ENCODE assay signal across 36 cellular contexts in genomic region chrX:105609530-105609929, GRCh38.
"Had no signal": no experiment of that assay in that cellular context is flagged by ENCODE, and none has a peak within 500 bp of the region (broad histone marks: within the 10 kb centered on the region; RNA-seq: fewer than 3 reads in every experiment).

No MANE protein-coding gene starts in this region.

- H3K9me3 ChIP-seq: adrenal gland had no signal

- H3K36me3 ChIP-seq: adrenal gland, cardiac muscle cell had no signal

- H3K27ac Mint-ChIP-seq: activated B cell treated with CpG ODN at 0.5 μM for 24 hours; activated CD4-positive, alpha-beta memory T cell treated with anti-CD3 and anti-CD28 coated beads for 36 hours; activated CD4-positive, alpha-beta T cell treated with anti-CD3 and anti-CD28 coated beads, Interleukin-2, amount 10 ng/mL, durations not matched to agents 24 days and 14 days; activated naive CD4-positive, alpha-beta T cell treated with anti-CD3 and anti-CD28 coated beads for 36 hours; activated naive CD4-positive, alpha-beta T cell treated with anti-CD3 and anti-CD28 coated beads, Interleukin-2, amount 50 U/mL, for 72 hours; activated naive CD8-positive, alpha-beta T cell treated with anti-CD3 and anti-CD28 coated beads for 36 hours; activated T-cell treated with anti-CD3 and anti-CD28 coated beads, Interleukin-2, amount 50 U/mL, for 72 hours; activated T-helper 1 cell treated with anti-CD3 and anti-CD28 coated beads, Interleukin-12 subunit alpha, Interleukin-12 subunit beta, Interleukin-2, Interleukin-4 antibody, amounts not matched to agents 30 ng/mL and 10 ng/mL and 1 ng/mL, durations not matched to agents 14 hours and 24 hours and 36 hours; activated T-helper 17 cell treated with anti-CD3 and anti-CD28 coated beads, Interleukin-2, amount 50 U/mL, for 72 hours; brain; T-helper 1 cell treated with Interleukin-12 subunit alpha and Interleukin-12 subunit beta and Interleukin-4 antibody, amounts not matched to agents 30 μg/mL and 1 μg/mL, for 36 hours; T-helper 2 cell treated with Interferon-gamma antibody and Interleukin-4, amounts not matched to agents 5 μg/mL and 100 μg/mL, for 36 hours had no signal

- H3K36me3 Mint-ChIP-seq: activated CD4-positive, alpha-beta memory T cell treated with anti-CD3 and anti-CD28 coated beads for 36 hours; activated naive CD4-positive, alpha-beta T cell treated with anti-CD3 and anti-CD28 coated beads, Interleukin-2, amount 50 U/mL, for 72 hours; activated naive CD8-positive, alpha-beta T cell treated with anti-CD3 and anti-CD28 coated beads for 36 hours; brain had no signal

- H3K4me1 Mint-ChIP-seq: activated B cell treated with CpG ODN at 0.5 μM for 24 hours; activated CD4-positive, alpha-beta T cell treated with anti-CD3 and anti-CD28 coated beads, Interleukin-2, amount 10 ng/mL, durations not matched to agents 24 days and 14 days; activated naive CD8-positive, alpha-beta T cell treated with anti-CD3 and anti-CD28 coated beads for 36 hours; activated T-helper 17 cell treated with anti-CD3 and anti-CD28 coated beads, Interleukin-2, amount 50 U/mL, for 72 hours; brain had no signal

- H3K27me3 ChIP-seq: cardiac muscle cell had no signal

- H3K4me3 ChIP-seq: adrenal gland, cardiac muscle cell had no signal

- ATAC-seq: activated naive CD4-positive, alpha-beta T cell treated with anti-CD3 and anti-CD28 coated beads, Interleukin-2, amount 50 U/mL, for 72 hours; activated T-cell treated with anti-CD3 and anti-CD28 coated beads, Interleukin-2, amount 50 U/mL, for 4 hours; activated T-cell treated with anti-CD3 and anti-CD28 coated beads, Interleukin-2, amount 50 U/mL, for 72 hours; activated T-helper 17 cell treated with anti-CD3 and anti-CD28 coated beads, Interleukin-2, amount 50 U/mL, for 72 hours had no signal

- H3K4me1 ChIP-seq: adrenal gland had no signal

- H3K9me3 Mint-ChIP-seq: activated B cell treated with CpG ODN at 0.5 μM for 24 hours; activated CD4-positive, alpha-beta memory T cell treated with anti-CD3 and anti-CD28 coated beads for 36 hours; activated CD4-positive, alpha-beta T cell treated with anti-CD3 and anti-CD28 coated beads, Interleukin-2, amount 10 ng/mL, durations not matched to agents 24 days and 14 days; activated T-helper 1 cell treated with anti-CD3 and anti-CD28 coated beads, Interleukin-12 subunit alpha, Interleukin-12 subunit beta, Interleukin-2, Interleukin-4 antibody, amounts not matched to agents 30 ng/mL and 10 ng/mL and 1 ng/mL, durations not matched to agents 14 hours and 24 hours and 36 hours; activated T-helper 17 cell treated with anti-CD3 and anti-CD28 coated beads, Interleukin-2, amount 50 U/mL, for 72 hours; brain; T-helper 1 cell treated with Interleukin-12 subunit alpha and Interleukin-12 subunit beta and Interleukin-4 antibody, amounts not matched to agents 30 μg/mL and 1 μg/mL, for 36 hours had no signal

- FAIRE-seq: bronchial epithelial cell, TTC549 had no signal

- H3K4me3 Mint-ChIP-seq: activated B cell treated with CpG ODN at 0.5 μM for 24 hours; activated CD4-positive, alpha-beta memory T cell treated with anti-CD3 and anti-CD28 coated beads for 36 hours; activated CD4-positive, alpha-beta T cell treated with anti-CD3 and anti-CD28 coated beads, Interleukin-2, amount 10 ng/mL, durations not matched to agents 24 days and 14 days; activated naive CD4-positive, alpha-beta T cell treated with anti-CD3 and anti-CD28 coated beads for 36 hours; activated naive CD8-positive, alpha-beta T cell treated with anti-CD3 and anti-CD28 coated beads for 36 hours; activated T-cell treated with anti-CD3 and anti-CD28 coated beads, Interleukin-2, amount 50 U/mL, for 4 hours; activated T-cell treated with anti-CD3 and anti-CD28 coated beads, Interleukin-2, amount 50 U/mL, for 72 hours; activated T-helper 1 cell treated with anti-CD3 and anti-CD28 coated beads, Interleukin-12 subunit alpha, Interleukin-12 subunit beta, Interleukin-2, Interleukin-4 antibody, amounts not matched to agents 30 ng/mL and 10 ng/mL and 1 ng/mL, durations not matched to agents 14 hours and 24 hours and 36 hours; activated T-helper 17 cell treated with anti-CD3 and anti-CD28 coated beads, Interleukin-2, amount 50 U/mL, for 72 hours; brain; T-helper 1 cell treated with Interleukin-12 subunit alpha and Interleukin-12 subunit beta and Interleukin-4 antibody, amounts not matched to agents 30 μg/mL and 1 μg/mL, for 36 hours; T-helper 2 cell treated with Interferon-gamma antibody and Interleukin-4, amounts not matched to agents 5 μg/mL and 100 μg/mL, for 36 hours had no signal

- H3K27ac ChIP-seq: adrenal gland, cardiac muscle cell, VCaP had no signal

- DNase-seq: activated B cell treated with CpG ODN at 0.5 μM for 24 hours; activated CD4-positive, alpha-beta memory T cell treated with anti-CD3 and anti-CD28 coated beads for 36 hours; activated CD4-positive, alpha-beta T cell treated with anti-CD3 and anti-CD28 coated beads for 4 hours; activated CD4-positive, alpha-beta T cell treated with anti-CD3 and anti-CD28 coated beads, Interleukin-2, amount 10 ng/mL, durations not matched to agents 24 days and 14 days; activated CD4-positive, alpha-beta T cell treated with anti-CD3 and anti-CD28 coated beads, Interleukin-2, amount 50 U/mL, for 1 hour; activated CD4-positive, alpha-beta T cell treated with anti-CD3 and anti-CD28 coated beads, Interleukin-2, amount 50 U/mL, for 4 hours; activated CD4-positive, CD25-positive, alpha-beta regulatory T cell treated with anti-CD3 and anti-CD28 coated beads, Interleukin-2, amount 50 U/mL, for 72 hours; activated CD8-positive, alpha-beta memory T cell treated with anti-CD3 and anti-CD28 coated beads, Interleukin-2, amount 50 U/mL, for 4 hours; activated effector memory CD4-positive, alpha-beta T cell treated with anti-CD3 and anti-CD28 coated beads, Interleukin-2, amount 50 U/mL, for 16 hours; activated gamma-delta T cell treated with Interleukin-2 at 50 U/mL for 16 hours; activated naive CD4-positive, alpha-beta T cell; activated naive CD4-positive, alpha-beta T cell treated with anti-CD3 and anti-CD28 coated beads for 36 hours; activated naive CD4-positive, alpha-beta T cell treated with anti-CD3 and anti-CD28 coated beads, Interleukin-2, amount 50 U/mL, for 16 hours; activated naive CD8-positive, alpha-beta T cell treated with anti-CD3 and anti-CD28 coated beads for 36 hours; activated T-cell treated with anti-CD3 and anti-CD28 coated beads for 4 hours; activated T-cell treated with anti-CD3 and anti-CD28 coated beads, Interleukin-2, amount 50 U/mL, for 1 hour; activated T-cell treated with anti-CD3 and anti-CD28 coated beads, Interleukin-2, amount 50 U/mL, for 4 hours; activated T-cell treated with anti-CD3 and anti-CD28 coated beads, Interleukin-2, amount 50 U/mL, for 72 hours; adrenal gland; amniotic stem cell; aorta; central memory CD4-positive, alpha-beta T cell; SW 1271; T-helper 1 cell; T-helper 2 cell; T-helper 9 cell had no signal

- H3K27me3 Mint-ChIP-seq: activated B cell treated with CpG ODN at 0.5 μM for 24 hours; activated CD4-positive, alpha-beta memory T cell treated with anti-CD3 and anti-CD28 coated beads for 36 hours; activated CD4-positive, alpha-beta T cell treated with anti-CD3 and anti-CD28 coated beads, Interleukin-2, amount 10 ng/mL, durations not matched to agents 24 days and 14 days; activated naive CD8-positive, alpha-beta T cell treated with anti-CD3 and anti-CD28 coated beads for 36 hours; activated T-helper 17 cell treated with anti-CD3 and anti-CD28 coated beads, Interleukin-2, amount 50 U/mL, for 72 hours; brain had no signal
